1 cellular context compared by ENCODE assay signal in genomic region chr17:78186689-78187595, GRCh38.
TF ChIP-seq lines count a peak whose summit lies in the region.

A gene with protein sequence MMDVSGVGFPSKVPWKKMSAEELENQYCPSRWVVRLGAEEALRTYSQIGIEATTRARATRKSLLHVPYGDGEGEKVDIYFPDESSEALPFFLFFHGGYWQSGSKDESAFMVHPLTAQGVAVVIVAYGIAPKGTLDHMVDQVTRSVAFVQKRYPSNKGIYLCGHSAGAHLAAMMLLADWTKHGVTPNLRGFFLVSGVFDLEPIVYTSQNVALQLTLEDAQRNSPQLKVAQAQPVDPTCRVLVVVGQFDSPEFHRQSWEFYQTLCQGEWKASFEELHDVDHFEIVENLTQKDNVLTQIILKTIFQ (plus strand): TSS chr17:78187362. CDS start chr17:78187371, 9 bp downstream.
A gene with protein sequence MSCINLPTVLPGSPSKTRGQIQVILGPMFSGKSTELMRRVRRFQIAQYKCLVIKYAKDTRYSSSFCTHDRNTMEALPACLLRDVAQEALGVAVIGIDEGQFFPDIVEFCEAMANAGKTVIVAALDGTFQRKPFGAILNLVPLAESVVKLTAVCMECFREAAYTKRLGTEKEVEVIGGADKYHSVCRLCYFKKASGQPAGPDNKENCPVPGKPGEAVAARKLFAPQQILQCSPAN (minus strand): TSS chr17:78187052. CDS start chr17:78186994, 58 bp downstream.

TF ChIP-seq in A549, 52 proteins besides CTCF, POLR2A, EP300 and RAD21 (continued from another document):
- TF ChIP-seq, protein P1, sequence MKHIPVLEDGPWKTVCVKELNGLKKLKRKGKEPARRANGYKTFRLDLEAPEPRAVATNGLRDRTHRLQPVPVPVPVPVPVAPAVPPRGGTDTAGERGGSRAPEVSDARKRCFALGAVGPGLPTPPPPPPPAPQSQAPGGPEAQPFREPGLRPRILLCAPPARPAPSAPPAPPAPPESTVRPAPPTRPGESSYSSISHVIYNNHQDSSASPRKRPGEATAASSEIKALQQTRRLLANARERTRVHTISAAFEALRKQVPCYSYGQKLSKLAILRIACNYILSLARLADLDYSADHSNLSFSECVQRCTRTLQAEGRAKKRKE (CRISPR knock-in tag; IDR thresholded peaks at IDR 0.05; ENCODE audit: low read depth) = no peak
- TF ChIP-seq NR3C1 (IDR thresholded peaks at IDR 0.05) = no peak
- no peak for TF ChIP-seq POLR2AphosphoS2 (conservative IDR thresholded peaks at IDR 0.05; ENCODE audit: low read length)
- no peak for TF ChIP-seq ZSCAN20 (CRISPR knock-in tag; IDR thresholded peaks at IDR 0.05)
- 0 out of 2 replicates have a peak, but pooled peaks have one; percentile 49 for TF ChIP-seq KDM5A (IDR thresholded peaks at IDR 0.05)
- no peak for TF ChIP-seq ZNF302 (CRISPR knock-in tag; IDR thresholded peaks at IDR 0.05)
- no peak for TF ChIP-seq HDAC2 (IDR thresholded peaks at IDR 0.05)
- no peak for TF ChIP-seq TFCP2L1 (CRISPR knock-in tag; IDR thresholded peaks at IDR 0.05)
- TF ChIP-seq ESRRA (IDR thresholded peaks at IDR 0.05; ENCODE audit: borderline replicate concordance, low read length) = no peak
- TF ChIP-seq EHF (CRISPR knock-in tag; IDR thresholded peaks at IDR 0.05) = no peak
- TF ChIP-seq RARB (CRISPR knock-in tag; IDR thresholded peaks at IDR 0.05) = no peak
- TF ChIP-seq PHF8 (IDR thresholded peaks at IDR 0.05; ENCODE audit: borderline replicate concordance, low read depth) = peak; percentile 60; the same call in 1 of the 2 replicates
- TF ChIP-seq CHD4 (IDR thresholded peaks at IDR 0.05; ENCODE audit: borderline replicate concordance) = no peak
- TF ChIP-seq, protein P2, sequence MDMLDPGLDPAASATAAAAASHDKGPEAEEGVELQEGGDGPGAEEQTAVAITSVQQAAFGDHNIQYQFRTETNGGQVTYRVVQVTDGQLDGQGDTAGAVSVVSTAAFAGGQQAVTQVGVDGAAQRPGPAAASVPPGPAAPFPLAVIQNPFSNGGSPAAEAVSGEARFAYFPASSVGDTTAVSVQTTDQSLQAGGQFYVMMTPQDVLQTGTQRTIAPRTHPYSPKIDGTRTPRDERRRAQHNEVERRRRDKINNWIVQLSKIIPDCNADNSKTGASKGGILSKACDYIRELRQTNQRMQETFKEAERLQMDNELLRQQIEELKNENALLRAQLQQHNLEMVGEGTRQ (IDR thresholded peaks at IDR 0.05) = peak; percentile 68
- no peak for TF ChIP-seq FOXS1 (CRISPR knock-in tag; IDR thresholded peaks at IDR 0.05)
- TF ChIP-seq RCOR1 (IDR thresholded peaks at IDR 0.05; ENCODE audit: low read depth, low read length) = no peak
- no peak for TF ChIP-seq REST (IDR thresholded peaks at IDR 0.05)
- TF ChIP-seq ZC3H11A (IDR thresholded peaks at IDR 0.05) = no peak
- no peak for TF ChIP-seq EHMT2 (IDR thresholded peaks at IDR 0.05; ENCODE audit: low read depth)
- peak; percentile 98 for TF ChIP-seq HOXB5 (CRISPR knock-in tag; IDR thresholded peaks at IDR 0.05)
- peak; percentile 48; the same call in 2 of the 3 replicates for TF ChIP-seq SMC3 (IDR thresholded peaks at IDR 0.05)
- TF ChIP-seq MAZ (IDR thresholded peaks at IDR 0.05; ENCODE audit: borderline replicate concordance, low read depth, low read length) = no peak
- TF ChIP-seq ZFP36 (IDR thresholded peaks at IDR 0.05; ENCODE audit: borderline replicate concordance, partially characterized antibody) = no peak
- TF ChIP-seq, protein P3, sequence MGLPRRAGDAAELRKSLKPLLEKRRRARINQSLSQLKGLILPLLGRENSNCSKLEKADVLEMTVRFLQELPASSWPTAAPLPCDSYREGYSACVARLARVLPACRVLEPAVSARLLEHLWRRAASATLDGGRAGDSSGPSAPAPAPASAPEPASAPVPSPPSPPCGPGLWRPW (IDR thresholded peaks at IDR 0.05) = no peak
- TF ChIP-seq E2F6 (IDR thresholded peaks at IDR 0.05; ENCODE audit: borderline replicate concordance, low read depth) = peak; percentile 97
- no peak for TF ChIP-seq PBX3 (IDR thresholded peaks at IDR 0.05)
- TF ChIP-seq HOXB13 (CRISPR knock-in tag; IDR thresholded peaks at IDR 0.05; ENCODE audit: low read depth) = no peak
- TF ChIP-seq RFX5 (IDR thresholded peaks at IDR 0.05) = peak; percentile 73; the same call in 1 of the 2 replicates
- no peak for TF ChIP-seq FOSL2 (IDR thresholded peaks at IDR 0.05)
- no peak for TF ChIP-seq FOSL2 (CRISPR knock-in tag; IDR thresholded peaks at IDR 0.05)
- no peak for TF ChIP-seq MAFK (IDR thresholded peaks at IDR 0.05; ENCODE audit: partially characterized antibody)
- no peak for TF ChIP-seq NFE2L2 (conservative IDR thresholded peaks at IDR 0.05; ENCODE audit: low read length)
